In the genomic region with DNA sequence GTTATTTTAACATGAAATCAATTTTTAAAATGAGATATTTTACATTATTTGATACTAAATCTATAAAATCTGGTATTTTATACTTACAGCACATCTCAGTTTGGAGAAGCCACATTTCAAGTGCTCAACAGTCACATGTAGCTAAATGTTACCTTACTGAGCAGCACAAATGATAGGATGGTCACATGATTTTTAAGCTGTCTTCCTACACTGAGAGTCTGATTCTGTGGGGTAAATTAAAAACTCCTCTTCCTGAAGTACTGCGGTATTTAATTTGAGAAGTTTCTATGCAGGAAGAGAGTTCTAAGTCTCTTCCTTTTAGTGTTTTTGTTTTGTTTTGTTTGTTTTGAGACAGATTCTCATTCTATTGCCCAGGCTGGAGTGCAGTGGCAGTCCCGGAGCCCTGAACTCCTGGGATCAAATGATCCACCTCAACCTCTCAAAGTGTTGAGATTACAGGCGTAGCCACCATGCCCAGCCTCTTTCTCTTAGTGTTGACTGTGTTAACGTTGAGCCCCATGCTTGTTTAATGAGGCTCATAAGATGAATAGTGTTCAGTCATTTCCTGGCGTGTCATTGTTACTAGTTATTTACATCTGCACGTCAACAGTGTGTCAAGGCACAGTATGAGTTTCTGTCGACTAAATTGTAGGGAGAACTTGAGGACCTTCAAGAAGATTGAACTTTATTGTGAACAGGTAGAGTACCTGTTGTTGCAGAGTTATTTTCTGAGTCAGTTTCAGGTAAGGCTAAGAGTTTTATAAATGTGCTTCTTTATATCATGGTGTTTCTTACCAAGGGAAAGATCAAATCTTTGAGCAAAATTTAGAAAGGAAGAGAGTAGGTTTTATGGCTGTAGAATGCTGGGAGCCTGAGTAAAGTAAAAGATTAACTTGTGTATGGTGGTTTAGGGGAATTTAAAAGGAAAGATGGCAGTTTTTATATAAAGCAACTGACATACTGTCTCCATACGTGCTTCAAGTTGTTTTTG, we compare ENCODE assay signal across 8 cellular contexts. TPM values are rescaled to one million over a fixed set of nuclear protein-coding genes. Genes with fewer than 3 reads are reported as not detected.
DNase-seq lines count a peak whose midpoint lies in the region; ATAC-seq and TF ChIP-seq lines count a peak whose summit lies in the region.

No MANE protein-coding gene starts in this region.

- no peaks in the 10 kb centered on the region for H4K20me1 ChIP-seq in MM.1S (ENCODE audit: insufficient read depth, low read length)

- H3K27ac Mint-ChIP-seq in T-helper 2 cell treated with Interferon-gamma antibody and Interleukin-4, amounts not matched to agents 5 μg/mL and 100 μg/mL, for 36 hours = peak overlapping the region; percentile 99

- H2AFZ ChIP-seq in MM.1S (ENCODE audit: low read length) = no peak overlapping the region

- no peaks in the 10 kb centered on the region for H3K9me3 Mint-ChIP-seq in T-helper 2 cell treated with Interferon-gamma antibody and Interleukin-4, amounts not matched to agents 5 μg/mL and 100 μg/mL, for 36 hours

- H3K27me3 ChIP-seq in esophagus muscularis mucosa (no peaks in the 10 kb centered on the region), stomach (no peaks in the 10 kb centered on the region), MM.1S (replicated peaks; ENCODE audit: insufficient read depth, low read length) (no peaks in the 10 kb centered on the region)

- no peak overlapping the region for H3K4me2 ChIP-seq in MM.1S (ENCODE audit: low read depth, low read length)

- peak overlapping the region; percentile 88 for H3K4me3 Mint-ChIP-seq in T-helper 2 cell treated with Interferon-gamma antibody and Interleukin-4, amounts not matched to agents 5 μg/mL and 100 μg/mL, for 36 hours

- peaks cover 66 to 80% (median 75%) of the 10 kb centered on the region in 4 donors for H3K4me1 ChIP-seq in esophagus muscularis mucosa
- peaks cover 28 to 79% (median 50%) of the 10 kb centered on the region in 4 donors for H3K4me1 ChIP-seq in stomach
- H3K4me1 ChIP-seq in MM.1S (ENCODE audit: low read length) = peaks cover 18% of the 10 kb centered on the region

- H3F3A ChIP-seq in MM.1S (ENCODE audit: insufficient read depth, low read length) = peaks cover 16% of the 10 kb centered on the region

- peak overlapping the region in 3 of 4 donors; percentile 21 to 95 (median 27) for H3K4me3 ChIP-seq in esophagus muscularis mucosa
- no peak overlapping the region for H3K4me3 ChIP-seq in stomach
- H3K4me3 ChIP-seq in MM.1S (ENCODE audit: low read length) = no peak overlapping the region

- TF ChIP-seq CTCF in esophagus muscularis mucosa (IDR thresholded peaks at IDR 0.05) (no peak), stomach (IDR thresholded peaks at IDR 0.05) (no peak), MM.1S (IDR thresholded peaks at IDR 0.05; ENCODE audit: low read length) (no peak)

- ATAC-seq in GM21576 (IDR thresholded peaks at IDR 0.05; ENCODE audit: unreplicated experiment) = no peak

- peak overlapping the region; percentile 91 to 100 (median 98) for H3K27ac ChIP-seq in esophagus muscularis mucosa (replicated peaks in 1 of 4)
- H3K27ac ChIP-seq in stomach = peak overlapping the region in 4 of 5 donors; percentile 27 to 95 (median 64)
- H3K27ac ChIP-seq in MM.1S (ENCODE audit: low read length) = no peak overlapping the region

- H3K36me3 Mint-ChIP-seq in T-helper 2 cell treated with Interferon-gamma antibody and Interleukin-4, amounts not matched to agents 5 μg/mL and 100 μg/mL, for 36 hours (ENCODE audit: low read depth) = peaks cover 18% of the 10 kb centered on the region

- H3K9me3 ChIP-seq in esophagus muscularis mucosa (no peaks in the 10 kb centered on the region), stomach (no peaks in the 10 kb centered on the region), MM.1S (replicated peaks; ENCODE audit: insufficient read depth, low read length) (no peaks in the 10 kb centered on the region)

- H3K79me2 ChIP-seq in MM.1S (ENCODE audit: low read length) = peaks cover 93% of the 10 kb centered on the region

- H3K4me1 Mint-ChIP-seq in T-helper 2 cell treated with Interferon-gamma antibody and Interleukin-4, amounts not matched to agents 5 μg/mL and 100 μg/mL, for 36 hours (ENCODE audit: low read depth) = peaks cover 45% of the 10 kb centered on the region

- intact Hi-C loops in esophagus muscularis mucosa (cut with DNase I) (loop anchor here (5.0 to 10.0 kb wide), 3 partner anchors 48 to 185 kb away; no protein-coding TSS in a partner anchor), stomach (cut with DNase I; ENCODE audit: low total_unique reads) (no loop called here)

- no peaks in the 10 kb centered on the region for H3K9me2 ChIP-seq in MM.1S (replicated peaks; ENCODE audit: insufficient read depth, low read length)

- DNase-seq in activated naive CD4-positive, alpha-beta T cell treated with Interleukin-2 at 50 U/mL for 16 hours = peak; percentile 32
- DNase-seq in activated naive CD4-positive, alpha-beta T cell treated with anti-CD3 and anti-CD28 coated beads, Interleukin-2, amount 50 U/mL, for 16 hours = no peak
- DNase-seq in T-helper 2 cell treated with Interferon-gamma antibody and Interleukin-4, amounts not matched to agents 5 μg/mL and 100 μg/mL, for 36 hours (ENCODE audit: low spot score) = peak; percentile 33
- DNase-seq in esophagus muscularis mucosa (ENCODE audit: extremely low spot score) (no peak), stomach (no peak), Kasumi-1 (lab: John Stamatoyannopoulos, UW) (no peak), MM.1S (no peak)

- H3K36me3 ChIP-seq in esophagus muscularis mucosa = no peaks in the 10 kb centered on the region
- H3K36me3 ChIP-seq in stomach = no peaks in the 10 kb centered on the region
- H3K36me3 ChIP-seq in MM.1S (replicated peaks; ENCODE audit: insufficient read depth, low read length) = no peaks in the 10 kb centered on the region

- TF ChIP-seq POLR2A in esophagus muscularis mucosa (IDR thresholded peaks at IDR 0.05; ENCODE audit: low read depth) (no peak), stomach (IDR thresholded peaks at IDR 0.05) (no peak)

- TF ChIP-seq EP300 in esophagus muscularis mucosa (IDR thresholded peaks at IDR 0.05) (no peak), stomach (IDR thresholded peaks at IDR 0.05) (no peak)

- H3K9ac ChIP-seq in MM.1S (ENCODE audit: low read length) = no peak overlapping the region

- no peaks in the 10 kb centered on the region for H3K27me3 Mint-ChIP-seq in T-helper 2 cell treated with Interferon-gamma antibody and Interleukin-4, amounts not matched to agents 5 μg/mL and 100 μg/mL, for 36 hours (ENCODE audit: low read depth)

- 51% methylated on average over 8 of the region's 8 CpGs for WGBS in esophagus muscularis mucosa
- 33 to 51% (median 40%) methylated on average over 8 of the region's 8 CpGs for WGBS in stomach, 5 donors

RNA-seq across cellular contexts. Expression of a gene that starts 3.3 kb away (rescaled TPM):
- total RNA-seq in esophagus muscularis mucosa = 10 to 100 TPM; 55.4 to 74.7 (median 61.9) TPM
- 10 to 100 TPM; 15.9 to 42.8 (median 38.7) TPM for total RNA-seq in stomach
- 1 to 10 TPM; 4.5 to 6.7 (median 6.1) TPM for polyA plus RNA-seq in stomach

RNA-seq across cellular contexts. Expression of a gene that starts 3.5 kb away (rescaled TPM):
- total RNA-seq in esophagus muscularis mucosa (10 to 100 TPM in 2 of 4 donors, 1 to 10 TPM in 2; 9.1 to 12.9 (median 11.4) TPM), stomach (10 to 100 TPM in 3 of 5 donors, 1 to 10 TPM in 2; 4.7 to 34.8 (median 13.3) TPM)
- polyA plus RNA-seq in stomach = 10 to 100 TPM in 1 of 3 donors, 1 to 10 TPM in 2; 5.8 to 12.1 (median 9.7) TPM

Comparison
In these comparisons a context has a peak if more than half of its experiments do, and no peak if none do; other contexts are left out.
1. DNase-seq: peak in activated naive CD4-positive, alpha-beta T cell treated with Interleukin-2 at 50 U/mL for 16 hours (single experiment) and T-helper 2 cell treated with Interferon-gamma antibody and Interleukin-4, amounts not matched to agents 5 μg/mL and 100 μg/mL, for 36 hours (single experiment); none in activated naive CD4-positive, alpha-beta T cell treated with anti-CD3 and anti-CD28 coated beads, Interleukin-2, amount 50 U/mL, for 16 hours (single experiment), esophagus muscularis mucosa (single experiment), stomach (single experiment), Kasumi-1 (0 of 2) and MM.1S (single experiment).
2. H3K4me3 ChIP-seq: peak in esophagus muscularis mucosa (3 of 4); none in stomach (0 of 4) and MM.1S (single experiment).